In genomic region chr11:19978668-19979518, GRCh38 we compare ENCODE assay signal across 8 cellular contexts.
DNase-seq lines count a peak whose midpoint lies in the region; ATAC-seq and TF ChIP-seq lines count a peak whose summit lies in the region.

No MANE protein-coding gene starts in this region.

- BruUV-seq in MCF 10A (replicated peaks; lab: Mats Ljungman, UMichigan) = TSS peak; percentile 82

- H3K36me3 ChIP-seq in trophoblast cell (ENCODE audit: control insufficient read depth in 1 of 2, insufficient read depth in 2 of 2, low read length in 2 of 2) = no peaks in the 10 kb centered on the region
- H3K36me3 ChIP-seq in WERI-Rb-1 = no peaks in the 10 kb centered on the region

- H3K79me1 ChIP-seq in trophoblast cell (ENCODE audit: low read length) = peaks cover 14% of the 10 kb centered on the region

- POLR2A ChIA-PET in MCF 10A (lab: Yijun Ruan, JAX) = interaction anchor here (0.7 to 9.4 kb wide), 18 partner anchors 10 to 83 kb away, joined by 3 to 104 read pairs (median 4); no protein-coding TSS in a partner anchor

- H4K8ac ChIP-seq in trophoblast cell (ENCODE audit: low read depth, low read length) = no peak overlapping the region

- H3K4me1 ChIP-seq in trophoblast cell (ENCODE audit: control insufficient read depth in 1 of 2, insufficient read depth in 2 of 2, low read length in 2 of 2) = peaks cover 26 to 29% of the 10 kb centered on the region in 2 experiments

- H3K4ac ChIP-seq in trophoblast cell (ENCODE audit: low read depth, low read length) = no peak overlapping the region

- CTCF ChIA-PET in MCF 10A (lab: Yijun Ruan, JAX) = interaction anchor here (0.7 to 2.7 kb wide), 10 partner anchors 10 to 149 kb away, joined by 3 to 16 read pairs (median 4); no protein-coding TSS in a partner anchor

- H3K18ac ChIP-seq in trophoblast cell (ENCODE audit: low read length) = peak overlapping the region; percentile 87

- intact Hi-C loops in MCF 10A (cut with micrococcal nuclease) = loop anchor here (1.0 to 2.0 kb wide), 3 partner anchors 9 to 44 kb away; no protein-coding TSS in a partner anchor

- H3K9me3 Mint-ChIP-seq in MCF 10A (ENCODE audit: unreplicated experiment) = no peaks in the 10 kb centered on the region

- H2BK120ac ChIP-seq in trophoblast cell (ENCODE audit: insufficient read depth, low read length, poor library complexity) = peak overlapping the region; percentile 84

- DNase-seq in CD1c-positive myeloid dendritic cell (ENCODE audit: extremely low spot score) (peak; percentile 5), MCF 10A (ENCODE audit: unreplicated experiment) (peak; percentile 91), trophoblast cell (peak; percentile 77 to 94), COR-L47 (lab: John Stamatoyannopoulos, UW) (no peak), WERI-Rb-1 (no peak)
- no peak for DNase-seq in activated CD4-positive, CD25-positive, alpha-beta regulatory T cell (lab: John Stamatoyannopoulos, UW)

- H3K27ac Mint-ChIP-seq in MCF 10A (ENCODE audit: low read depth, unreplicated experiment) = peak overlapping the region; percentile 96

- H3K9ac ChIP-seq in trophoblast cell (ENCODE audit: low read length) = no peak overlapping the region

- H3K27ac ChIP-seq in trophoblast cell (ENCODE audit: low read depth, low read length) (peak overlapping the region; percentile 78), WERI-Rb-1 (no peak overlapping the region)

- H4K12ac ChIP-seq in trophoblast cell (ENCODE audit: low read depth, low read length) = no peak overlapping the region

- H3K4me3 ChIP-seq in trophoblast cell (ENCODE audit: low read depth, low read length) = no peak overlapping the region
- no peak overlapping the region for H3K4me3 ChIP-seq in WERI-Rb-1 (ENCODE audit: low read depth, low read length)

- no peak overlapping the region for H3K23ac ChIP-seq in trophoblast cell (ENCODE audit: low read length)

- peak overlapping the region; percentile 37 for H3K4me3 Mint-ChIP-seq in MCF 10A (ENCODE audit: unreplicated experiment)

- H3K4me1 Mint-ChIP-seq in MCF 10A (ENCODE audit: insufficient read depth, unreplicated experiment) = peaks cover 41% of the 10 kb centered on the region

- H2AFZ ChIP-seq in trophoblast cell (ENCODE audit: insufficient read depth, low read length, poor library complexity) = no peak overlapping the region

- peak overlapping the region; percentile 51 for H2BK12ac ChIP-seq in trophoblast cell (ENCODE audit: low read length)

- no peaks in the 10 kb centered on the region for H3K27me3 ChIP-seq in trophoblast cell (ENCODE audit: insufficient read depth, low read length)
- H3K27me3 ChIP-seq in WERI-Rb-1 (ENCODE audit: insufficient read depth, low read depth, severe bottlenecking) = no peaks in the 10 kb centered on the region

- peak overlapping the region; percentile 59 for H3K14ac ChIP-seq in trophoblast cell (ENCODE audit: low read length)

- ATAC-seq in GM19351 (IDR thresholded peaks at IDR 0.05; ENCODE audit: unreplicated experiment) (peak; percentile 71), HG03354 (IDR thresholded peaks at IDR 0.05; ENCODE audit: poor library complexity, severe bottlenecking, unreplicated experiment) (peak; percentile 69)

- no peak overlapping the region for H3K4me2 ChIP-seq in trophoblast cell (ENCODE audit: low read length)

- TF ChIP-seq CTCF in MCF 10A (IDR thresholded peaks at IDR 0.05; ENCODE audit: unreplicated experiment) = no peak
- no peak for TF ChIP-seq CTCF in WERI-Rb-1 (IDR thresholded peaks at IDR 0.05; ENCODE audit: low read depth, low read length)

- no CpG with 5 or more reads among the region's 8 CpGs for WGBS in trophoblast cell (ENCODE audit: extremely low coverage, insufficient coverage, insufficient read length)

- H3K27me3 Mint-ChIP-seq in MCF 10A (ENCODE audit: insufficient read depth, unreplicated experiment) = no peaks in the 10 kb centered on the region

- H3K9me3 ChIP-seq in trophoblast cell (ENCODE audit: insufficient read depth, low read depth, low read length) = no peaks in the 10 kb centered on the region
- H3K9me3 ChIP-seq in WERI-Rb-1 (ENCODE audit: severe bottlenecking) = no peaks in the 10 kb centered on the region

- peak overlapping the region; percentile 76 for H2BK5ac ChIP-seq in trophoblast cell (ENCODE audit: low read depth, low read length, poor library complexity)

- H2AK5ac ChIP-seq in trophoblast cell (ENCODE audit: low read length) = peak overlapping the region; percentile 18

- peak overlapping the region; percentile 22 for H4K91ac ChIP-seq in trophoblast cell (ENCODE audit: low read depth, low read length)

- H3K36me3 Mint-ChIP-seq in MCF 10A (ENCODE audit: insufficient read depth, unreplicated experiment) = peaks cover 15% of the 10 kb centered on the region

- H3K79me2 ChIP-seq in trophoblast cell (ENCODE audit: control insufficient read depth, insufficient read depth, low read length, poor library complexity) = no peaks in the 10 kb centered on the region

Comparison
In these comparisons a context has a peak if more than half of its experiments do, and no peak if none do; other contexts are left out.
1. DNase-seq: peak in CD1c-positive myeloid dendritic cell (single experiment), MCF 10A (single experiment) and trophoblast cell (2 of 2); none in COR-L47 (single experiment), activated CD4-positive, CD25-positive, alpha-beta regulatory T cell (0 of 4) and WERI-Rb-1 (single experiment).